In genomic region chr6:28838634-28839442, GRCh38 we compare ENCODE assay signal across 8 cellular contexts.
DNase-seq lines count a peak whose midpoint lies in the region; ATAC-seq and TF ChIP-seq lines count a peak whose summit lies in the region.

No MANE protein-coding gene starts in this region.

- H3K4me3 Mint-ChIP-seq in osteocyte (ENCODE audit: unreplicated experiment): peak overlapping the region; percentile 92

- peak overlapping the region; percentile 51 to 77 for H3K4me3 ChIP-seq in testis

- H3K27me3 ChIP-seq in testis: no peaks in the 10 kb centered on the region

- peaks cover 0 to 4% of the 10 kb centered on the region in 2 donors for H3K36me3 Mint-ChIP-seq in activated naive CD4-positive, alpha-beta T cell treated with anti-CD3 and anti-CD28 coated beads, Interleukin-2, amount 50 U/mL, for 72 hours
- no peaks in the 10 kb centered on the region for H3K36me3 Mint-ChIP-seq in osteocyte (ENCODE audit: unreplicated experiment)

- peak; percentile 74 for ATAC-seq in HG02588 (IDR thresholded peaks at IDR 0.05; ENCODE audit: unreplicated experiment)
- peak; percentile 84 to 86 for ATAC-seq in activated naive CD4-positive, alpha-beta T cell treated with anti-CD3 and anti-CD28 coated beads, Interleukin-2, amount 50 U/mL, for 72 hours

- TF ChIP-seq CTCF in osteocyte (IDR thresholded peaks at IDR 0.05) (peak; percentile 83), testis (IDR thresholded peaks at IDR 0.05) (peak in 2 of 3 experiments; percentile 42 to 53)

- peak overlapping the region; percentile 97 to 98 for H3K27ac Mint-ChIP-seq in activated naive CD4-positive, alpha-beta T cell treated with anti-CD3 and anti-CD28 coated beads, Interleukin-2, amount 50 U/mL, for 72 hours
- peak overlapping the region; percentile 89 for H3K27ac Mint-ChIP-seq in osteocyte (ENCODE audit: unreplicated experiment)

- intact Hi-C loops in head of caudate nucleus (cut with DNase I): loop anchor here (2.0 to 5.0 kb wide), 4 partner anchors 24 to 178 kb away; no protein-coding TSS in a partner anchor
- intact Hi-C loops in testis (cut with DNase I; ENCODE audit: low total_unique reads): no loop called here

- no peaks in the 10 kb centered on the region for H3K9me3 Mint-ChIP-seq in activated naive CD4-positive, alpha-beta T cell treated with anti-CD3 and anti-CD28 coated beads, Interleukin-2, amount 50 U/mL, for 72 hours
- no peaks in the 10 kb centered on the region for H3K9me3 Mint-ChIP-seq in osteocyte (ENCODE audit: unreplicated experiment)

- peaks cover 14% of the 10 kb centered on the region for H3K27me3 Mint-ChIP-seq in osteocyte (ENCODE audit: unreplicated experiment)

- no peaks in the 10 kb centered on the region for H3K9me3 ChIP-seq in testis

- H3K36me3 ChIP-seq in testis (ENCODE audit: low read depth, missing control alignments): no peaks in the 10 kb centered on the region

- H3K4me1 Mint-ChIP-seq in osteocyte (ENCODE audit: unreplicated experiment): peaks cover 18% of the 10 kb centered on the region

- WGBS in testis, 2 donors: 0% methylated on average over 17 to 42 of the region's 43 CpGs

- peak overlapping the region; percentile 75 to 82 for H3K27ac ChIP-seq in testis

- TF ChIP-seq POLR2A in testis (IDR thresholded peaks at IDR 0.05): no peak

- H3K4me1 ChIP-seq in testis: no peaks in the 10 kb centered on the region

- DNase-seq in GDM1 (lab: John Stamatoyannopoulos, UW) (peak; percentile 70), NCI-H1092 treated with DMSO at 0.1 percent for 48 hours (lab: John Stamatoyannopoulos, UW) (peak; percentile 78), SKM-1 (lab: John Stamatoyannopoulos, UW; ENCODE audit: unreplicated experiment) (peak; percentile 87), head of caudate nucleus (peak; percentile 73 to 96 (median 88)), osteocyte (ENCODE audit: extremely low spot score, unreplicated experiment) (peak; percentile 95), testis (peak; percentile 89)
- DNase-seq in activated naive CD4-positive, alpha-beta T cell treated with anti-CD3 and anti-CD28 coated beads, Interleukin-2, amount 50 U/mL, for 72 hours (ENCODE audit: low spot score in 2 of 2): peak; percentile 85 to 90

Comparison
In these comparisons a context has a peak if more than half of its experiments do, and no peak if none do; other contexts are left out.
1. Peak in every context shown above with its lines: DNase-seq, ATAC-seq, H3K4me3 ChIP-seq and H3K27ac ChIP-seq.